9 cellular contexts compared by ENCODE assay signal in the genomic region with DNA sequence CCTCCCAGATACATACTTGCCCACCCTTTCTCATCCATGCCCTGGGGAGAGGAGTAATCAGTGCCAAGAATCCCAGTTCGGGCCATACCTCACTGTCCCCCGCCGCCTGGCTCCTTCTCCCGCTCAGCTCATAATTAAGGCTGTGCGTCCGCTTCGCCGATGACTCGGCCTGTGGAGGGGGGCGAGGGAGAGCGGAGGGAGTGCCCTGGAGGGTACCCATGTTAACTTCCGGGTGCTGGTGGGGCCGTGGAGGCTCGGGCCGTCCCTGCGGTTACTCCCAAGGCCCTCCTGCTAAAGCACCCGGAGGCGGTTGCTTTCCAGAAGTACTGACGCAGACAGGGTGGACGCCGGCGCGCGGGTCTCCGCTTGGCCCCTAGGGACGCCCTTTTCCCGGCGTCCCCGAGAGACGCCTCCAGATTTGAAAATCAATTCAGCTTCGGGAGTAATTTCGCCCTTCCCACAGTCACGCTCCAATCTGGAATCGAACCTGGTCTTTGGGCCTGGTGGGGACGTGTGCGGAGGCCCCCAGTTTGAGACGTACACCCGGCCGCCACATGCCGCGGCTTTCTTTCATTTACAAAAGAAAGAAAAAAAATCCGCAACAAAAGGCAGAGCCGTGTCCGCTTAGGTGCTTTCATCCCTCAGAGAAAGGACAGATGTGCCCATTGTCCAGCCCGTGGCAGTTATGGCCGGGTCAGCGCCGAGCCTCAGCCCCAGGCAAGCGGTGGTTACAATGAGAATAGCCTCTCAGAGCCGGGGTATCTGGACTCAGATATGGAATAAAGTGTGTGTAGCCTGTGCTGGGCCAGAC. TPM values are rescaled to one million over a fixed set of nuclear protein-coding genes. Genes with fewer than 3 reads are reported as not detected.
DNase-seq lines count a peak whose midpoint lies in the region; ATAC-seq and TF ChIP-seq lines count a peak whose summit lies in the region.
"Had no signal": no experiment of that assay in that cellular context is flagged by ENCODE, and none has a peak within 500 bp of the region (broad histone marks: within the 10 kb centered on the region; RNA-seq: fewer than 3 reads in every experiment).

No MANE protein-coding gene starts in this region.

- H3K4me1 Mint-ChIP-seq in activated naive CD4-positive, alpha-beta T cell treated with anti-CD3 and anti-CD28 coated beads, Interleukin-2, amount 10 ng/mL, durations not matched to agents 7 days and 5 days: peaks cover 14% of the 10 kb centered on the region

- H3K9me3 ChIP-seq in body of pancreas (no peaks in the 10 kb centered on the region), liver (ENCODE audit: control insufficient read depth in 4 of 4, low read length in 3 of 4) (no peaks in the 10 kb centered on the region), upper lobe of left lung (no peaks in the 10 kb centered on the region), aorta (ENCODE audit: control insufficient read depth, low read length) (no peaks in the 10 kb centered on the region)

- no peaks in the 10 kb centered on the region for H3K9me3 Mint-ChIP-seq in activated naive CD4-positive, alpha-beta T cell treated with anti-CD3 and anti-CD28 coated beads, Interleukin-2, amount 10 ng/mL, durations not matched to agents 7 days and 5 days

- H3K27ac ChIP-seq in body of pancreas (peak overlapping the region; percentile 40 to 96 (median 92)), liver (ENCODE audit: low read depth in 1 of 2, low read length in 2 of 2) (peak overlapping the region; percentile 76 to 77), upper lobe of left lung (no peak overlapping the region), aorta (ENCODE audit: low read depth in 1 of 2, low read length in 2 of 2) (no peak overlapping the region)

- no peaks in the 10 kb centered on the region for H3K36me3 Mint-ChIP-seq in activated naive CD4-positive, alpha-beta T cell treated with anti-CD3 and anti-CD28 coated beads, Interleukin-2, amount 10 ng/mL, durations not matched to agents 7 days and 5 days

- H3K4me3 ChIP-seq in body of pancreas (no peak overlapping the region), liver (ENCODE audit: low read depth in 1 of 3, low read length in 3 of 3) (peak overlapping the region; percentile 20 to 76 (median 74)), upper lobe of left lung (peak overlapping the region in 3 of 4 donors; percentile 40 to 51 (median 50)), aorta (ENCODE audit: low read length in 2 of 2) (no peak overlapping the region)

- peaks cover 17% of the 10 kb centered on the region for H3K4me1 ChIP-seq in body of pancreas
- peaks cover 0 to 33% (median 3%) of the 10 kb centered on the region in 4 donors for H3K4me1 ChIP-seq in liver (ENCODE audit: control insufficient read depth in 4 of 4, insufficient read depth in 4 of 4, low read length in 3 of 4)
- H3K4me1 ChIP-seq in upper lobe of left lung: peaks cover 24 to 55% (median 27%) of the 10 kb centered on the region in 4 donors
- H3K4me1 ChIP-seq in aorta (ENCODE audit: control insufficient read depth in 1 of 2, insufficient read depth in 2 of 2, low read length in 2 of 2): no peaks in the 10 kb centered on the region

- TF ChIP-seq CTCF in body of pancreas (IDR thresholded peaks at IDR 0.05) (peak in 4 of 7 experiments; percentile 33 to 47 (median 34)), liver (IDR thresholded peaks at IDR 0.05; ENCODE audit: low read depth, low read length, missing input control) (peak; percentile 10), upper lobe of left lung (IDR thresholded peaks at IDR 0.05) (no peak), GM13977 (IDR thresholded peaks at IDR 0.05; ENCODE audit: extremely low read depth, insufficient read depth, missing control alignments) (no peak)

- peak overlapping the region; percentile 51 for H3K4me3 Mint-ChIP-seq in activated naive CD4-positive, alpha-beta T cell treated with anti-CD3 and anti-CD28 coated beads, Interleukin-2, amount 10 ng/mL, durations not matched to agents 7 days and 5 days

- DNase-seq in activated naive CD4-positive, alpha-beta T cell treated with anti-CD3 and anti-CD28 coated beads, Interleukin-2, amount 10 ng/mL, durations not matched to agents 7 days and 5 days: no peak
- no peak for DNase-seq in activated naive CD4-positive, alpha-beta T cell treated with Interleukin-2 at 50 U/mL for 16 hours
- peak; percentile 49 to 61 (median 54) for DNase-seq in body of pancreas
- peak in 1 of 2 donors; percentile 82 for DNase-seq in upper lobe of left lung
- DNase-seq in GM13977 (ENCODE audit: low spot score): no peak
- DNase-seq in aorta: no peak

- no peak overlapping the region for H3K27ac Mint-ChIP-seq in activated naive CD4-positive, alpha-beta T cell treated with anti-CD3 and anti-CD28 coated beads, Interleukin-2, amount 10 ng/mL, durations not matched to agents 7 days and 5 days

- no peak for TF ChIP-seq EP300 in upper lobe of left lung (IDR thresholded peaks at IDR 0.05)

- CTCF ChIA-PET in activated naive CD4-positive, alpha-beta T cell treated with anti-CD3 and anti-CD28 coated beads, Interleukin-2, amount 10 ng/mL, durations not matched to agents 7 days and 5 days (lab: Charles Lee): no interaction called here

- H3K36me3 ChIP-seq in body of pancreas (replicated peaks in 1 of 2; ENCODE audit: insufficient read depth in 1 of 2, low read depth in 2 of 2) (no peaks in the 10 kb centered on the region), liver (ENCODE audit: control insufficient read depth in 4 of 4, insufficient read depth in 3 of 4, low read depth in 1 of 4, low read length in 3 of 4) (no peaks in the 10 kb centered on the region), upper lobe of left lung (no peaks in the 10 kb centered on the region), aorta (ENCODE audit: control insufficient read depth in 1 of 2, insufficient read depth in 2 of 2, low read length in 1 of 2) (no peaks in the 10 kb centered on the region)

- TF ChIP-seq POLR2A in body of pancreas (IDR thresholded peaks at IDR 0.05) (peak; percentile 36 to 51 (median 51)), upper lobe of left lung (IDR thresholded peaks at IDR 0.05) (no peak)

- intact Hi-C loops in body of pancreas (cut with DNase I) (loop anchor here (10.0 kb wide), 1 partner anchor 274 kb away; no protein-coding TSS in a partner anchor), aorta (cut with DNase I) (no loop called here)

- H3K9ac ChIP-seq in liver (ENCODE audit: low read depth in 1 of 2, low read length in 2 of 2): peak overlapping the region in 1 of 2 donors; percentile 36

- H3K27me3 ChIP-seq in body of pancreas (no peaks in the 10 kb centered on the region), liver (ENCODE audit: control insufficient read depth in 4 of 4, insufficient read depth in 4 of 4, low read length in 3 of 4) (peaks cover 0 to 3% (median 0%) of the 10 kb centered on the region in 4 donors), upper lobe of left lung (peaks cover 2 to 76% (median 40%) of the 10 kb centered on the region in 4 donors), aorta (ENCODE audit: control insufficient read depth in 1 of 2, insufficient read depth in 2 of 2, low read length in 1 of 2) (no peaks in the 10 kb centered on the region)

- 37 to 56% methylated on average over 28 to 50 of the region's 50 CpGs for WGBS in body of pancreas, 2 donors
- 30% methylated on average over 50 of the region's 50 CpGs for WGBS in liver
- 15 to 27% methylated on average over 9 to 50 of the region's 50 CpGs for WGBS in upper lobe of left lung, 2 donors
- WGBS in aorta, 2 donors: 25 to 32% methylated on average over 49 to 50 of the region's 50 CpGs

- peaks cover 100% of the 10 kb centered on the region for H3K27me3 Mint-ChIP-seq in activated naive CD4-positive, alpha-beta T cell treated with anti-CD3 and anti-CD28 coated beads, Interleukin-2, amount 10 ng/mL, durations not matched to agents 7 days and 5 days

- peak in 1 of 2 donors; percentile 60 for TF ChIP-seq RAD21 in liver (IDR thresholded peaks at IDR 0.05)

- ATAC-seq in body of pancreas (peak; percentile 1), upper lobe of left lung (ENCODE audit: low FRiP score in 2 of 2) (peak in 1 of 2 donors; percentile 25), GM19467 (IDR thresholded peaks at IDR 0.05; ENCODE audit: unreplicated experiment) (no peak), aorta (ENCODE audit: low FRiP score) (no peak)

- in situ Hi-C loops in GM13977 (cut with MboI; ENCODE audit: low pct_unique_long_range_greater_than_20kb, low sequenced_read_pairs, unreplicated experiment): no loop called here

TF ChIP-seq in liver, 16 proteins besides CTCF, POLR2A, EP300 and RAD21 (continues in another document):
- TF ChIP-seq FOXA2 (IDR thresholded peaks at IDR 0.05) (no peak), SP1 (IDR thresholded peaks at IDR 0.05) (no peak), YY1 (IDR thresholded peaks at IDR 0.05) (no peak), TAF1 (conservative IDR thresholded peaks at IDR 0.05) (peak; percentile 72), EGR1 (IDR thresholded peaks at IDR 0.05; ENCODE audit: low read depth in 2 of 2) (no peak), HNF4A (conservative IDR thresholded peaks at IDR 0.05) (peak in 1 of 2 donors; percentile 28), FOXA1 (IDR thresholded peaks at IDR 0.05) (no peak)
- TF ChIP-seq, protein P1, sequence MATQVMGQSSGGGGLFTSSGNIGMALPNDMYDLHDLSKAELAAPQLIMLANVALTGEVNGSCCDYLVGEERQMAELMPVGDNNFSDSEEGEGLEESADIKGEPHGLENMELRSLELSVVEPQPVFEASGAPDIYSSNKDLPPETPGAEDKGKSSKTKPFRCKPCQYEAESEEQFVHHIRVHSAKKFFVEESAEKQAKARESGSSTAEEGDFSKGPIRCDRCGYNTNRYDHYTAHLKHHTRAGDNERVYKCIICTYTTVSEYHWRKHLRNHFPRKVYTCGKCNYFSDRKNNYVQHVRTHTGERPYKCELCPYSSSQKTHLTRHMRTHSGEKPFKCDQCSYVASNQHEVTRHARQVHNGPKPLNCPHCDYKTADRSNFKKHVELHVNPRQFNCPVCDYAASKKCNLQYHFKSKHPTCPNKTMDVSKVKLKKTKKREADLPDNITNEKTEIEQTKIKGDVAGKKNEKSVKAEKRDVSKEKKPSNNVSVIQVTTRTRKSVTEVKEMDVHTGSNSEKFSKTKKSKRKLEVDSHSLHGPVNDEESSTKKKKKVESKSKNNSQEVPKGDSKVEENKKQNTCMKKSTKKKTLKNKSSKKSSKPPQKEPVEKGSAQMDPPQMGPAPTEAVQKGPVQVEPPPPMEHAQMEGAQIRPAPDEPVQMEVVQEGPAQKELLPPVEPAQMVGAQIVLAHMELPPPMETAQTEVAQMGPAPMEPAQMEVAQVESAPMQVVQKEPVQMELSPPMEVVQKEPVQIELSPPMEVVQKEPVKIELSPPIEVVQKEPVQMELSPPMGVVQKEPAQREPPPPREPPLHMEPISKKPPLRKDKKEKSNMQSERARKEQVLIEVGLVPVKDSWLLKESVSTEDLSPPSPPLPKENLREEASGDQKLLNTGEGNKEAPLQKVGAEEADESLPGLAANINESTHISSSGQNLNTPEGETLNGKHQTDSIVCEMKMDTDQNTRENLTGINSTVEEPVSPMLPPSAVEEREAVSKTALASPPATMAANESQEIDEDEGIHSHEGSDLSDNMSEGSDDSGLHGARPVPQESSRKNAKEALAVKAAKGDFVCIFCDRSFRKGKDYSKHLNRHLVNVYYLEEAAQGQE (IDR thresholded peaks at IDR 0.05): no peak

RNA-seq across cellular contexts. Expression of a gene that starts 1.0 kb away (rescaled TPM):
- total RNA-seq in body of pancreas: 100 to 1,000 TPM in 1 of 2 donors, 10 to 100 TPM in 1; 68.0 to 126 TPM
- total RNA-seq in liver: 10 to 100 TPM; 14.1 to 51.0 TPM
- polyA plus RNA-seq in liver: 10 to 100 TPM in 1 of 2 donors, 1 to 10 TPM in 1; 7.7 to 15.4 TPM
- under 1 TPM in 1 of 6 donors, not detected in 5; 0.17 TPM for total RNA-seq in upper lobe of left lung
- total RNA-seq in aorta: not detected
- polyA plus RNA-seq in aorta: not detected
- total RNA-seq: mesenteric fat pad had no signal

Comparison
In these comparisons a context has a peak if more than half of its experiments do, and no peak if none do; other contexts are left out.
1. DNase-seq: peak in body of pancreas (4 of 4); none in activated naive CD4-positive, alpha-beta T cell treated with anti-CD3 and anti-CD28 coated beads, Interleukin-2, amount 10 ng/mL, durations not matched to agents 7 days and 5 days (single experiment), activated naive CD4-positive, alpha-beta T cell treated with Interleukin-2 at 50 U/mL for 16 hours (single experiment), GM13977 (single experiment) and aorta (0 of 2).
2. H3K27ac ChIP-seq: peak in body of pancreas (4 of 4) and liver (2 of 2); none in upper lobe of left lung (0 of 4) and aorta (0 of 2).
3. H3K4me3 ChIP-seq: peak in liver (3 of 3) and upper lobe of left lung (3 of 4); none in body of pancreas (0 of 2) and aorta (0 of 2).
4. CTCF ChIP-seq: peak in body of pancreas (4 of 7) and liver (single experiment); none in upper lobe of left lung (0 of 6) and GM13977 (single experiment).
5. POLR2A ChIP-seq: peak in body of pancreas (3 of 3); none in upper lobe of left lung (0 of 4).
6. RNA of a gene that starts 1.0 kb away (total RNA-seq): 68.0 to 126 TPM in body of pancreas and 14.1 to 51.0 TPM in liver; not detected in aorta and 0.17 TPM in upper lobe of left lung; every median in the first group is over 10 times any median in the second.